Comparison of ENCODE assay signal across 8 cellular contexts in the genomic region with DNA sequence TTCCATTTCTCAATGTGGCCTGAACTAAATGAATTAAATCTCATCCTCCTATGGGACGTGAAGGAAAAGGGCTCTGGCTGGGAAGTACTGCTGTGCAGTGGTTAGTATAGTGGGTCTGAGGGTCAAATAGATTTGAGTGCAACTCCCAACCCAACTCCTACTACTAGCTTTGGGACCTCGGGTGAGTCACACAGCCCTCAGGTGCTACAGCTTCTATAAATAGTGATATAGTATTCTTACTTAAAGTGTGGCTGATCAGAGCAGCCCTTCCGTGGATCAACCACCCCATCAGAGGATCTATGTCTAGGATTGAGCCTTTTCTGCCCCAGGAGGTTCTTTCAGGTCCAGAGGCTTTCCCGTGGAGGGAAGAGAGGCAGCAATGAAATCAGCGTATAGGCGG. TPM values are rescaled to one million over a fixed set of nuclear protein-coding genes. Genes with fewer than 3 reads are reported as not detected.
DNase-seq lines count a peak whose midpoint lies in the region; ATAC-seq, FAIRE-seq and TF ChIP-seq lines count a peak whose summit lies in the region.

No MANE protein-coding gene starts in this region.

- peak overlapping the region; percentile 60; the same call in 1 of the 2 replicates for H2BK20ac ChIP-seq in IMR-90 (ENCODE audit: low read depth, low read length)

- H4K8ac ChIP-seq in IMR-90 (ENCODE audit: low read depth in 2 of 2, low read length in 2 of 2) = peak overlapping the region; percentile 30 to 82; a peak in 2 of 4 replicates

- H3K4me2 ChIP-seq in IMR-90 (ENCODE audit: low read depth, low read length) = peak overlapping the region; percentile 75

- peak overlapping the region; percentile 31 for H3K18ac ChIP-seq in IMR-90 (ENCODE audit: low read depth, low read length)

- H3K4ac ChIP-seq in IMR-90 (ENCODE audit: low read depth, low read length) = peak overlapping the region; percentile 81

- H3K4me1 ChIP-seq in A673 (ENCODE audit: insufficient read depth, low read length, poor library complexity, severe bottlenecking) (peaks cover 7% of the 10 kb centered on the region), IMR-90 (ENCODE audit: control insufficient read depth, insufficient read depth, low read length) (peaks cover 4% of the 10 kb centered on the region), mucosa of stomach (ENCODE audit: control insufficient read depth, insufficient read depth, low read length) (peaks cover 7% of the 10 kb centered on the region)

- peak overlapping the region; percentile 9; the same call in 1 of the 3 replicates for H2BK15ac ChIP-seq in IMR-90 (ENCODE audit: low read depth, low read length)

- dilution Hi-C loops in IMR-90 (cut with HindIII; ENCODE audit: low sequenced_read_pairs, unreplicated experiment) = no loop called here

- peaks cover 20% of the 10 kb centered on the region for H4K20me1 ChIP-seq in IMR-90 (ENCODE audit: insufficient read depth, low read length)

- H2BK120ac ChIP-seq in IMR-90 (ENCODE audit: low read depth, low read length) = peak overlapping the region; percentile 81

- peaks cover 5% of the 10 kb centered on the region for H3K9me1 ChIP-seq in IMR-90 (ENCODE audit: insufficient read depth, low read length)

- H2AK5ac ChIP-seq in IMR-90 (ENCODE audit: low read depth, low read length) = no peak overlapping the region

- in situ Hi-C loops in IMR-90 (cut with MboI; ENCODE audit: low sequenced_read_pairs) = no loop called here

- H4K5ac ChIP-seq in IMR-90 (ENCODE audit: low read depth, low read length) = peak overlapping the region; percentile 17; the same call in 1 of the 2 replicates

- DNase-seq in A673 (ENCODE audit: low spot score) (no peak), IMR-90 (no peak), bronchial epithelial cell (ENCODE audit: low read depth) (peak; percentile 49), NCI-H345 treated with DMSO at 0.1 percent for 48 hours (lab: John Stamatoyannopoulos, UW; ENCODE audit: unreplicated experiment) (no peak), medulla oblongata (ENCODE audit: extremely low spot score) (no peak)

- H3K14ac ChIP-seq in IMR-90 (replicated peaks; ENCODE audit: low read depth, low read length) = peak overlapping the region; percentile 69

- peak overlapping the region; percentile 40 for H4K91ac ChIP-seq in IMR-90 (ENCODE audit: insufficient read depth, low read depth, low read length)

- H3K79me1 ChIP-seq in IMR-90 (ENCODE audit: low read depth in 1 of 2, low read length in 2 of 2) = peaks cover 11 to 30% of the 10 kb centered on the region in 2 experiments; a peak in 3 of 4 replicates

- H3K9ac ChIP-seq in IMR-90 (ENCODE audit: low read depth, low read length) (peak overlapping the region; percentile 53), mucosa of stomach (ENCODE audit: low read length) (peak overlapping the region; percentile 42)

- H3K27ac ChIP-seq in A673 (ENCODE audit: low read depth, low read length, poor library complexity, severe bottlenecking) (no peak overlapping the region), IMR-90 (ENCODE audit: insufficient read depth, low read length) (peak overlapping the region; percentile 72)

- peak overlapping the region; percentile 66; the same call in 1 of the 2 replicates for H3K56ac ChIP-seq in IMR-90 (ENCODE audit: extremely low read depth, insufficient read depth, low read length)

- TF ChIP-seq CTCF in A673 (conservative IDR thresholded peaks at IDR 0.05; ENCODE audit: low read depth, low read length) (no peak), IMR-90 (conservative IDR thresholded peaks at IDR 0.05; ENCODE audit: low read depth, low read length) (no peak), bronchial epithelial cell (IDR thresholded peaks at IDR 0.05; ENCODE audit: insufficient read depth, low read length, severe bottlenecking) (no peak)

- intact Hi-C loops in A673 (cut with micrococcal nuclease; ENCODE audit: unreplicated experiment) (loop anchor here (1.0 kb wide), 1 partner anchor 202 kb away; no protein-coding TSS in a partner anchor), IMR-90 (cut with micrococcal nuclease) (loop anchor here (1.0 to 5.0 kb wide), 4 partner anchors 111 to 336 kb away; no protein-coding TSS in a partner anchor)

- H2AK9ac ChIP-seq in IMR-90 (replicated peaks; ENCODE audit: low read depth, low read length, poor library complexity) = peak overlapping the region; percentile 66

- peak overlapping the region; percentile 96 for H2AFZ ChIP-seq in IMR-90 (replicated peaks; ENCODE audit: low read length, poor library complexity)

- H3K4me3 ChIP-seq in A673 (ENCODE audit: low read depth, low read length, poor library complexity, severe bottlenecking) (peak overlapping the region; percentile 54), IMR-90 (ENCODE audit: insufficient read depth, low read depth, low read length) (peak overlapping the region; percentile 87), bronchial epithelial cell (ENCODE audit: low read depth, low read length) (peak overlapping the region; percentile 75), mucosa of stomach (ENCODE audit: low read length) (peak overlapping the region; percentile 51)

- no peak for TF ChIP-seq RAD21 in IMR-90 (IDR thresholded peaks at IDR 0.05; ENCODE audit: low read length)

- no peak for TF ChIP-seq POLR2A in IMR-90 (IDR thresholded peaks at IDR 0.05; ENCODE audit: low read depth, low read length)

- WGBS in IMR-90 (ENCODE audit: extremely low coverage in 2 of 2, insufficient read length in 1 of 2), 2 experiments = no CpG with 5 or more reads among the region's 6 CpGs

- no peak for FAIRE-seq in bronchial epithelial cell (lab: Jason Lieb, UNC)

- POLR2A ChIA-PET in A673 (lab: Charles Lee; ENCODE audit: low non-redundant PET) = no interaction called here
- POLR2A ChIA-PET in IMR-90 (lab: Charles Lee; ENCODE audit: unreplicated experiment) = no interaction called here

- H3K36me3 ChIP-seq in A673 (ENCODE audit: insufficient read depth, low read length, poor library complexity, severe bottlenecking) = no peaks in the 10 kb centered on the region
- H3K36me3 ChIP-seq in IMR-90 (ENCODE audit: control insufficient read depth, insufficient read depth, low read length) = no peaks in the 10 kb centered on the region
- H3K36me3 ChIP-seq in bronchial epithelial cell (ENCODE audit: control insufficient read depth, insufficient read depth, low read length) = no peaks in the 10 kb centered on the region
- no peaks in the 10 kb centered on the region for H3K36me3 ChIP-seq in mucosa of stomach (ENCODE audit: control insufficient read depth, insufficient read depth, low read length)

- peak overlapping the region; percentile 91 for H3K23ac ChIP-seq in IMR-90 (ENCODE audit: low read depth, low read length)

- CTCF ChIA-PET in A673 (lab: Charles Lee) = no interaction called here
- CTCF ChIA-PET in IMR-90 (lab: Yijun Ruan, JAX) = interaction anchor here (0.6 kb wide), 1 partner anchor 169 kb away, joined by 3 read pairs; no protein-coding TSS in a partner anchor

- BruUV-seq in A673 (replicated peaks; lab: Mats Ljungman, UMichigan) (no TSS peak), IMR-90 (replicated peaks; lab: Mats Ljungman, UMichigan) (no TSS peak)

- H3K9me3 ChIP-seq in A673 (ENCODE audit: low read depth, low read length, poor library complexity, severe bottlenecking) (no peaks in the 10 kb centered on the region), IMR-90 (ENCODE audit: control insufficient read depth, insufficient read depth, low read length) (no peaks in the 10 kb centered on the region), mucosa of stomach (ENCODE audit: control insufficient read depth, low read length) (no peaks in the 10 kb centered on the region)

- peaks cover 35% of the 10 kb centered on the region for H3K27me3 ChIP-seq in A673 (replicated peaks; ENCODE audit: insufficient read depth, low read depth, low read length, poor library complexity)
- no peaks in the 10 kb centered on the region; the same call in 1 of the 2 replicates for H3K27me3 ChIP-seq in IMR-90 (ENCODE audit: control insufficient read depth, insufficient read depth, low read length)
- no peaks in the 10 kb centered on the region for H3K27me3 ChIP-seq in bronchial epithelial cell (ENCODE audit: control insufficient read depth, insufficient read depth, low read length)
- H3K27me3 ChIP-seq in mucosa of stomach (ENCODE audit: control insufficient read depth, insufficient read depth, low read length) = no peaks in the 10 kb centered on the region

- H2BK5ac ChIP-seq in IMR-90 (ENCODE audit: low read depth, low read length, poor library complexity, severe bottlenecking) = peak overlapping the region; percentile 45

- ATAC-seq in IMR-90 (ENCODE audit: low read depth) (no peak), GM21381 (IDR thresholded peaks at IDR 0.05; ENCODE audit: unreplicated experiment) (no peak), HG02981 (IDR thresholded peaks at IDR 0.05; ENCODE audit: unreplicated experiment) (no peak)

TF ChIP-seq in IMR-90, 13 proteins besides CTCF, POLR2A, EP300 and RAD21:
- no peak for TF ChIP-seq MAFK (IDR thresholded peaks at IDR 0.05; ENCODE audit: low read depth, low read length)
- TF ChIP-seq, protein P1, sequence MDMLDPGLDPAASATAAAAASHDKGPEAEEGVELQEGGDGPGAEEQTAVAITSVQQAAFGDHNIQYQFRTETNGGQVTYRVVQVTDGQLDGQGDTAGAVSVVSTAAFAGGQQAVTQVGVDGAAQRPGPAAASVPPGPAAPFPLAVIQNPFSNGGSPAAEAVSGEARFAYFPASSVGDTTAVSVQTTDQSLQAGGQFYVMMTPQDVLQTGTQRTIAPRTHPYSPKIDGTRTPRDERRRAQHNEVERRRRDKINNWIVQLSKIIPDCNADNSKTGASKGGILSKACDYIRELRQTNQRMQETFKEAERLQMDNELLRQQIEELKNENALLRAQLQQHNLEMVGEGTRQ (IDR thresholded peaks at IDR 0.05; ENCODE audit: low read depth, low read length) = no peak
- no peak for TF ChIP-seq BHLHE40 (IDR thresholded peaks at IDR 0.05; ENCODE audit: low read depth, low read length)
- TF ChIP-seq MAZ (IDR thresholded peaks at IDR 0.05; ENCODE audit: borderline replicate concordance, low read depth, low read length) = no peak
- no peak for TF ChIP-seq RCOR1 (IDR thresholded peaks at IDR 0.05; ENCODE audit: insufficient replicate concordance, low read length)

RNA-seq across cellular contexts. Expression of a gene that starts 0.9 kb away (rescaled TPM):
- 1.5 and 1.7 TPM in 2 replicates for total RNA-seq in A673 (2021)
- 13.8 and 14.4 TPM in 2 replicates for total RNA-seq in IMR-90 (2012; rRNA removed)
- polyA plus RNA-seq in IMR-90 (2012; rRNA removed) = 6.6 and 7.7 TPM in 2 replicates
- 2.8 and 5.4 TPM in 2 replicates for polyA plus RNA-seq in IMR-90 (2012; cell fraction: cytosol; rRNA removed)
- 1.2 and 5.5 TPM in 2 replicates for polyA plus RNA-seq in IMR-90 (2012; cell fraction: nucleus; rRNA removed; ENCODE audit: low replicate concordance)
- 18.7 and 26.9 TPM in 2 replicates for total RNA-seq in bronchial epithelial cell
